Comparison of ENCODE assay signal across 8 cellular contexts in genomic region chr2:43178055-43178598, GRCh38. TPM values are rescaled to one million over a fixed set of nuclear protein-coding genes. Genes with fewer than 3 reads are reported as not detected.
DNase-seq lines count a peak whose midpoint lies in the region; ATAC-seq, FAIRE-seq and TF ChIP-seq lines count a peak whose summit lies in the region.

No MANE protein-coding gene starts in this region.

- H3K27ac ChIP-seq in HUES64 (ENCODE audit: low read depth, low read length): peak overlapping the region; percentile 99
- H3K27ac ChIP-seq in kidney (ENCODE audit: low read depth in 2 of 2, low read length in 2 of 2): peak overlapping the region; percentile 66 to 78

- no peaks in the 10 kb centered on the region for H3K27me3 Mint-ChIP-seq in activated T-helper 2 cell treated with anti-CD3 and anti-CD28 coated beads, Interferon-gamma antibody, Interleukin-2, Interleukin-4, amounts not matched to agents 10 μg/mL and 5 μg/mL and 100 μg/mL, durations not matched to agents 14 hours and 24 hours and 36 hours (ENCODE audit: low read depth)

- H3K9me3 ChIP-seq in HUES64 (ENCODE audit: insufficient read depth, low read depth, low read length) (peaks cover 28% of the 10 kb centered on the region), kidney (ENCODE audit: control insufficient read depth in 1 of 2, low read length in 2 of 2) (peaks cover 4 to 14% of the 10 kb centered on the region in 2 donors)

- WGBS in HUES64: 84% methylated on average over 7 of the region's 7 CpGs

- H3K4me1 Mint-ChIP-seq in activated T-helper 2 cell treated with anti-CD3 and anti-CD28 coated beads, Interferon-gamma antibody, Interleukin-2, Interleukin-4, amounts not matched to agents 10 μg/mL and 5 μg/mL and 100 μg/mL, durations not matched to agents 14 hours and 24 hours and 36 hours (ENCODE audit: low read depth): peaks cover 54% of the 10 kb centered on the region
- peaks cover 62% of the 10 kb centered on the region for H3K4me1 Mint-ChIP-seq in stimulated activated effector memory CD8-positive, alpha-beta T cell treated with anti-CD3 and anti-CD28 coated beads, Interleukin-12 subunit alpha, Interleukin-12 subunit beta, amount 100 ng/mL, for 72 hours

- no peak for FAIRE-seq in kidney (lab: Jason Lieb, UNC)
- FAIRE-seq in frontal cortex (lab: Jason Lieb, UNC): no peak

- no peak for DNase-seq in activated T-helper 2 cell treated with anti-CD3 and anti-CD28 coated beads, Interferon-gamma antibody, Interleukin-2, Interleukin-4, amounts not matched to agents 10 μg/mL and 5 μg/mL and 100 μg/mL, durations not matched to agents 14 hours and 24 hours and 36 hours (ENCODE audit: low spot score)
- no peak for DNase-seq in kidney
- no peak for DNase-seq in stimulated activated effector memory CD8-positive, alpha-beta T cell treated with anti-CD3 and anti-CD28 coated beads, Interleukin-12 subunit alpha, Interleukin-12 subunit beta, amount 100 ng/mL, for 72 hours (ENCODE audit: low spot score in 2 of 2)
- no peak for DNase-seq in frontal cortex (ENCODE audit: low spot score in 2 of 2)
- no peak for DNase-seq in NCI-H1105 (lab: John Stamatoyannopoulos, UW)
- DNase-seq in HEK293T (ENCODE audit: extremely low spot score): no peak
- DNase-seq in NCI-H510A treated with DMSO at 0.1 percent for 48 hours (lab: John Stamatoyannopoulos, UW): no peak

- H3K9me3 Mint-ChIP-seq in activated T-helper 2 cell treated with anti-CD3 and anti-CD28 coated beads, Interferon-gamma antibody, Interleukin-2, Interleukin-4, amounts not matched to agents 10 μg/mL and 5 μg/mL and 100 μg/mL, durations not matched to agents 14 hours and 24 hours and 36 hours: no peaks in the 10 kb centered on the region
- no peaks in the 10 kb centered on the region for H3K9me3 Mint-ChIP-seq in stimulated activated effector memory CD8-positive, alpha-beta T cell treated with anti-CD3 and anti-CD28 coated beads, Interleukin-12 subunit alpha, Interleukin-12 subunit beta, amount 100 ng/mL, for 72 hours

- peak overlapping the region; percentile 61; the same call in 1 of the 2 replicates for H3K9ac ChIP-seq in HUES64 (ENCODE audit: low read depth, low read length)
- H3K9ac ChIP-seq in kidney (ENCODE audit: low read length in 2 of 2): peak overlapping the region; percentile 20 to 28

- no peak for TF ChIP-seq CTCF in kidney (IDR thresholded peaks at IDR 0.05; ENCODE audit: borderline replicate concordance, extremely low read depth, insufficient read depth)

- H3K4me3 ChIP-seq in HUES64 (ENCODE audit: low read length) (no peak overlapping the region), kidney (ENCODE audit: low read length in 2 of 2) (no peak overlapping the region)

- H3K27ac Mint-ChIP-seq in activated T-helper 2 cell treated with anti-CD3 and anti-CD28 coated beads, Interferon-gamma antibody, Interleukin-2, Interleukin-4, amounts not matched to agents 10 μg/mL and 5 μg/mL and 100 μg/mL, durations not matched to agents 14 hours and 24 hours and 36 hours: peak overlapping the region; percentile 74
- H3K27ac Mint-ChIP-seq in stimulated activated effector memory CD8-positive, alpha-beta T cell treated with anti-CD3 and anti-CD28 coated beads, Interleukin-12 subunit alpha, Interleukin-12 subunit beta, amount 100 ng/mL, for 72 hours: peak overlapping the region; percentile 95

- H3K4me1 ChIP-seq in HUES64 (ENCODE audit: insufficient read depth, low read length) (peaks cover 33% of the 10 kb centered on the region), kidney (ENCODE audit: control insufficient read depth in 1 of 2, insufficient read depth in 1 of 2, low read depth in 1 of 2, low read length in 2 of 2) (peaks cover 10 to 14% of the 10 kb centered on the region in 2 donors)

- intact Hi-C loops in activated T-helper 2 cell treated with anti-CD3 and anti-CD28 coated beads, Interferon-gamma antibody, Interleukin-2, Interleukin-4, amounts not matched to agents 10 μg/mL and 5 μg/mL and 100 μg/mL, durations not matched to agents 14 hours and 24 hours and 36 hours (cut with micrococcal nuclease): no loop called here
- intact Hi-C loops in kidney (cut with DNase I): no loop called here

- H3K36me3 Mint-ChIP-seq in activated T-helper 2 cell treated with anti-CD3 and anti-CD28 coated beads, Interferon-gamma antibody, Interleukin-2, Interleukin-4, amounts not matched to agents 10 μg/mL and 5 μg/mL and 100 μg/mL, durations not matched to agents 14 hours and 24 hours and 36 hours (ENCODE audit: low read depth): no peaks in the 10 kb centered on the region
- no peaks in the 10 kb centered on the region for H3K36me3 Mint-ChIP-seq in stimulated activated effector memory CD8-positive, alpha-beta T cell treated with anti-CD3 and anti-CD28 coated beads, Interleukin-12 subunit alpha, Interleukin-12 subunit beta, amount 100 ng/mL, for 72 hours

- no peak overlapping the region for H3K4me3 Mint-ChIP-seq in activated T-helper 2 cell treated with anti-CD3 and anti-CD28 coated beads, Interferon-gamma antibody, Interleukin-2, Interleukin-4, amounts not matched to agents 10 μg/mL and 5 μg/mL and 100 μg/mL, durations not matched to agents 14 hours and 24 hours and 36 hours (ENCODE audit: low read depth)
- no peak overlapping the region for H3K4me3 Mint-ChIP-seq in stimulated activated effector memory CD8-positive, alpha-beta T cell treated with anti-CD3 and anti-CD28 coated beads, Interleukin-12 subunit alpha, Interleukin-12 subunit beta, amount 100 ng/mL, for 72 hours

- CTCF ChIA-PET in HEK293T (lab: Yijun Ruan, JAX): interaction anchor here (1.0 kb wide), 1 partner anchor 8 kb away, joined by 4 read pairs; no protein-coding TSS in a partner anchor

- ATAC-seq in stimulated activated effector memory CD8-positive, alpha-beta T cell treated with anti-CD3 and anti-CD28 coated beads, Interleukin-12 subunit alpha, Interleukin-12 subunit beta, amount 100 ng/mL, for 72 hours: no peak

- no peaks in the 10 kb centered on the region for H3K36me3 ChIP-seq in HUES64 (ENCODE audit: insufficient read depth, low read length)
- H3K36me3 ChIP-seq in kidney (ENCODE audit: control insufficient read depth in 1 of 2, insufficient read depth in 2 of 2, low read length in 2 of 2): no peaks in the 10 kb centered on the region

- POLR2A ChIA-PET in HEK293T (lab: Yijun Ruan, JAX): interaction anchor here (0.7 to 2.1 kb wide), 4 partner anchors 41 to 367 kb away, joined by 3 to 16 read pairs (median 4); partner anchors contain the start of gene ZFP36L2

- no peaks in the 10 kb centered on the region for H3K27me3 ChIP-seq in HUES64 (ENCODE audit: insufficient read depth, low read length)

TF ChIP-seq in HEK293T, 16 proteins besides CTCF, POLR2A, EP300 and RAD21:
- TF ChIP-seq SP1 (IDR thresholded peaks at IDR 0.05) (no peak), HDGF (IDR thresholded peaks at IDR 0.05; ENCODE audit: borderline replicate concordance) (no peak), CTBP1 (IDR thresholded peaks at IDR 0.05; ENCODE audit: borderline replicate concordance) (no peak), ARNT (IDR thresholded peaks at IDR 0.05) (no peak), FOXK2 (IDR thresholded peaks at IDR 0.05) (no peak), ELF4 (IDR thresholded peaks at IDR 0.05) (no peak), BHLHE40 (IDR thresholded peaks at IDR 0.05; ENCODE audit: borderline replicate concordance) (no peak), LEF1 (IDR thresholded peaks at IDR 0.05; ENCODE audit: borderline replicate concordance) (no peak), FOXA1 (IDR thresholded peaks at IDR 0.05) (no peak), SUZ12 (IDR thresholded peaks at IDR 0.05) (no peak), ZNF384 (IDR thresholded peaks at IDR 0.05) (no peak)

RNA-seq across cellular contexts. Expression of gene ZFP36L2, which starts 48.3 kb away (rescaled TPM):
- polyA plus RNA-seq in HUES64 (2013, experiment 1 of 2): 62.2 TPM
- polyA plus RNA-seq in HUES64 (2013, experiment 2 of 2): 60.5 TPM
- total RNA-seq in activated T-helper 2 cell treated with anti-CD3 and anti-CD28 coated beads, Interferon-gamma antibody, Interleukin-2, Interleukin-4, amounts not matched to agents 10 μg/mL and 5 μg/mL and 100 μg/mL, durations not matched to agents 14 hours and 24 hours and 36 hours: 114 TPM in 2 replicates
- 247 TPM for total RNA-seq in kidney
- 35.4 TPM for polyA plus RNA-seq in kidney (ENCODE audit: insufficient read depth, low read depth, low replicate concordance)
- total RNA-seq in frontal cortex: 2.4 TPM

Comparison
In these comparisons a context has a peak if more than half of its experiments do, and no peak if none do; other contexts are left out.
1. RNA of gene ZFP36L2, which starts 48.3 kb away (total RNA-seq): 247 TPM in kidney (single experiment) and 114 TPM in activated T-helper 2 cell treated with anti-CD3 and anti-CD28 coated beads, Interferon-gamma antibody, Interleukin-2, Interleukin-4, amounts not matched to agents 10 μg/mL and 5 μg/mL and 100 μg/mL, durations not matched to agents 14 hours and 24 hours and 36 hours; 2.4 TPM in frontal cortex (single experiment); every median in the first group is over 10 times any median in the second.